Comparison of ENCODE assay signal across 8 cellular contexts in genomic region chr17:3722716-3723115, GRCh38. TPM values are rescaled to one million over a fixed set of nuclear protein-coding genes. Genes with fewer than 3 reads are reported as not detected.
DNase-seq lines count a peak whose midpoint lies in the region; TF ChIP-seq lines count a peak whose summit lies in the region.

No MANE protein-coding gene starts in this region.

- no peak for DNase-seq in activated T-helper 1 cell treated with anti-CD3 and anti-CD28 coated beads, Interleukin-12 subunit alpha, Interleukin-12 subunit beta, Interleukin-2, Interleukin-4 antibody, amounts not matched to agents 30 ng/mL and 10 ng/mL and 1 ng/mL, durations not matched to agents 14 hours and 24 hours and 36 hours (ENCODE audit: low spot score)
- DNase-seq in iPS DF 6.9 (ENCODE audit: low read depth, low spot score) (no peak), spleen (no peak), cerebellum (ENCODE audit: low spot score) (no peak), C1 segment of cervical spinal cord (lab: John Stamatoyannopoulos, UW) (no peak), D341Med (ENCODE audit: low spot score) (no peak)
- no peak for DNase-seq in activated effector memory CD4-positive, alpha-beta T cell treated with Interleukin-2 at 50 U/mL for 16 hours

- peak overlapping the region; percentile 94 for H3K4me3 ChIP-seq in HEK293 (ENCODE audit: low read depth, low read length)
- peak overlapping the region; percentile 61; the same call in 1 of the 2 replicates for H3K4me3 ChIP-seq in iPS DF 6.9 (ENCODE audit: low read length)
- peak overlapping the region; percentile 76 to 99 (median 94) for H3K4me3 ChIP-seq in spleen

- no CpG with 5 or more reads among the region's 6 CpGs for WGBS in iPS DF 6.9 (ENCODE audit: insufficient coverage, insufficient read length)
- 33 to 41% (median 38%) methylated on average over 6 of the region's 6 CpGs for WGBS in spleen, 5 donors

- H3K36me3 Mint-ChIP-seq in activated T-helper 1 cell treated with anti-CD3 and anti-CD28 coated beads, Interleukin-12 subunit alpha, Interleukin-12 subunit beta, Interleukin-2, Interleukin-4 antibody, amounts not matched to agents 30 ng/mL and 10 ng/mL and 1 ng/mL, durations not matched to agents 14 hours and 24 hours and 36 hours (ENCODE audit: low read depth) = peaks cover 69% of the 10 kb centered on the region

- H3K4me1 ChIP-seq in HEK293 (ENCODE audit: control insufficient read depth, insufficient read depth, low read length) (peaks cover 6% of the 10 kb centered on the region), iPS DF 6.9 (ENCODE audit: control insufficient read depth, insufficient read depth, low read length) (no peaks in the 10 kb centered on the region), spleen (peaks cover 35 to 96% (median 77%) of the 10 kb centered on the region in 6 donors)

- CTCF ChIA-PET in HEK293 (lab: Yijun Ruan, JAX) = interaction anchor here (0.6 to 8.4 kb wide), 9 partner anchors 11 to 674 kb away, joined by 3 to 84 read pairs (median 4); no protein-coding TSS in a partner anchor

- TF ChIP-seq CTCF in HEK293 (tag by site-specific recombination; IDR thresholded peaks at IDR 0.05) (no peak), spleen (IDR thresholded peaks at IDR 0.05 in 8 of 11, conservative IDR thresholded peaks at IDR 0.05 in 3 of 11) (no peak)

- H3K36me3 ChIP-seq in HEK293 (ENCODE audit: control insufficient read depth in 2 of 2, insufficient read depth in 1 of 2, low read length in 2 of 2) = peaks cover 58 to 67% of the 10 kb centered on the region in 2 experiments
- peaks cover 7% of the 10 kb centered on the region; the same call in 1 of the 2 replicates for H3K36me3 ChIP-seq in iPS DF 6.9 (ENCODE audit: control insufficient read depth, insufficient read depth, low read length)
- peaks cover 0 to 45% (median 19%) of the 10 kb centered on the region in 6 donors for H3K36me3 ChIP-seq in spleen

- H3K9me3 ChIP-seq in HEK293 (ENCODE audit: control insufficient read depth, insufficient read depth, low read depth, low read length) = no peaks in the 10 kb centered on the region
- H3K9me3 ChIP-seq in iPS DF 6.9 (ENCODE audit: control insufficient read depth, insufficient read depth, low read length) = no peaks in the 10 kb centered on the region
- no peaks in the 10 kb centered on the region for H3K9me3 ChIP-seq in spleen

- H3K27ac Mint-ChIP-seq in activated T-helper 1 cell treated with anti-CD3 and anti-CD28 coated beads, Interleukin-12 subunit alpha, Interleukin-12 subunit beta, Interleukin-2, Interleukin-4 antibody, amounts not matched to agents 30 ng/mL and 10 ng/mL and 1 ng/mL, durations not matched to agents 14 hours and 24 hours and 36 hours = peak overlapping the region; percentile 86

- no peaks in the 10 kb centered on the region for H3K27me3 ChIP-seq in iPS DF 6.9 (ENCODE audit: control insufficient read depth, insufficient read depth, low read length)
- H3K27me3 ChIP-seq in spleen (replicated peaks in 1 of 7) = no peaks in the 10 kb centered on the region

- H3K9me3 Mint-ChIP-seq in activated T-helper 1 cell treated with anti-CD3 and anti-CD28 coated beads, Interleukin-12 subunit alpha, Interleukin-12 subunit beta, Interleukin-2, Interleukin-4 antibody, amounts not matched to agents 30 ng/mL and 10 ng/mL and 1 ng/mL, durations not matched to agents 14 hours and 24 hours and 36 hours = no peaks in the 10 kb centered on the region

- TF ChIP-seq POLR2A in spleen (IDR thresholded peaks at IDR 0.05) = no peak

- peaks cover 72% of the 10 kb centered on the region for H3K4me1 Mint-ChIP-seq in activated T-helper 1 cell treated with anti-CD3 and anti-CD28 coated beads, Interleukin-12 subunit alpha, Interleukin-12 subunit beta, Interleukin-2, Interleukin-4 antibody, amounts not matched to agents 30 ng/mL and 10 ng/mL and 1 ng/mL, durations not matched to agents 14 hours and 24 hours and 36 hours (ENCODE audit: low read depth)

- POLR2A ChIA-PET in HEK293 (lab: Yijun Ruan, JAX) = interaction anchor here (0.6 to 2.5 kb wide), 12 partner anchors 8 to 674 kb away, joined by 3 to 20 read pairs (median 5); partner anchors contain the start of genes CTNS, EMC6 and SHPK

- H3K4me3 Mint-ChIP-seq in activated T-helper 1 cell treated with anti-CD3 and anti-CD28 coated beads, Interleukin-12 subunit alpha, Interleukin-12 subunit beta, Interleukin-2, Interleukin-4 antibody, amounts not matched to agents 30 ng/mL and 10 ng/mL and 1 ng/mL, durations not matched to agents 14 hours and 24 hours and 36 hours = peak overlapping the region; percentile 98

- intact Hi-C loops in activated T-helper 1 cell treated with anti-CD3 and anti-CD28 coated beads, Interleukin-12 subunit alpha, Interleukin-12 subunit beta, Interleukin-2, Interleukin-4 antibody, amounts not matched to agents 30 ng/mL and 10 ng/mL and 1 ng/mL, durations not matched to agents 14 hours and 24 hours and 36 hours (cut with micrococcal nuclease) = loop anchor here (1.0 to 5.0 kb wide), 8 partner anchors 9 to 240 kb away; partner anchors contain the start of genes ATP2A3, CAMKK1, CTNS and EMC6
- intact Hi-C loops in spleen (cut with DNase I; ENCODE audit: low total_unique reads) = no loop called here

- H3K27me3 Mint-ChIP-seq in activated T-helper 1 cell treated with anti-CD3 and anti-CD28 coated beads, Interleukin-12 subunit alpha, Interleukin-12 subunit beta, Interleukin-2, Interleukin-4 antibody, amounts not matched to agents 30 ng/mL and 10 ng/mL and 1 ng/mL, durations not matched to agents 14 hours and 24 hours and 36 hours (ENCODE audit: insufficient read depth) = no peaks in the 10 kb centered on the region

- H3K27ac ChIP-seq in HEK293 (ENCODE audit: extremely low read depth, low read depth, low read length) (0 out of 2 replicates have a peak overlapping the region, but pooled peaks have one; percentile 78), iPS DF 6.9 (ENCODE audit: low read length) (no peak overlapping the region), spleen (peak overlapping the region in 6 of 8 donors; percentile 81 to 95 (median 92))

TF ChIP-seq in HEK293, 187 proteins besides CTCF, POLR2A, EP300 and RAD21:
- TF ChIP-seq ZBTB17 (tag by site-specific recombination; IDR thresholded peaks at IDR 0.05) = no peak
- 0 out of 2 replicates have a peak, but pooled peaks have one; percentile 3 for TF ChIP-seq ZNF146 (tag by site-specific recombination; IDR thresholded peaks at IDR 0.05)

RNA-seq across cellular contexts. Expression of gene HASPIN, which starts 1.0 kb away (rescaled TPM):
- 25.7 and 26.1 TPM in 2 replicates for total RNA-seq in activated T-helper 1 cell treated with anti-CD3 and anti-CD28 coated beads, Interleukin-12 subunit alpha, Interleukin-12 subunit beta, Interleukin-2, Interleukin-4 antibody, amounts not matched to agents 30 ng/mL and 10 ng/mL and 1 ng/mL, durations not matched to agents 14 hours and 24 hours and 36 hours
- 1 to 10 TPM; 1.5 to 4.7 (median 2.6) TPM for total RNA-seq in spleen
- 1 to 10 TPM in 2 of 3 donors, under 1 TPM in 1; 0.74 to 2.5 (median 1.8) TPM for polyA plus RNA-seq in spleen
- 2.6 TPM for total RNA-seq in cerebellum

RNA-seq across cellular contexts. Expression of gene P2RX5, which starts 26.8 kb away (rescaled TPM):
- total RNA-seq in activated T-helper 1 cell treated with anti-CD3 and anti-CD28 coated beads, Interleukin-12 subunit alpha, Interleukin-12 subunit beta, Interleukin-2, Interleukin-4 antibody, amounts not matched to agents 30 ng/mL and 10 ng/mL and 1 ng/mL, durations not matched to agents 14 hours and 24 hours and 36 hours = 133 and 143 TPM in 2 replicates
- 100 to 1,000 TPM in 6 of 7 donors, 10 to 100 TPM in 1; 62.5 to 185 (median 143) TPM for total RNA-seq in spleen
- 100 to 1,000 TPM; 276 to 313 (median 280) TPM for polyA plus RNA-seq in spleen
- total RNA-seq in cerebellum = 3.5 TPM

RNA-seq across cellular contexts. Expression of gene EMC6, which starts 54.1 kb away (rescaled TPM):
- total RNA-seq in activated T-helper 1 cell treated with anti-CD3 and anti-CD28 coated beads, Interleukin-12 subunit alpha, Interleukin-12 subunit beta, Interleukin-2, Interleukin-4 antibody, amounts not matched to agents 30 ng/mL and 10 ng/mL and 1 ng/mL, durations not matched to agents 14 hours and 24 hours and 36 hours = 63.6 and 73.3 TPM in 2 replicates
- total RNA-seq in spleen (10 to 100 TPM in 5 of 7 donors, 1 to 10 TPM in 2; 6.0 to 28.8 (median 20.0) TPM), cerebellum (10.0 TPM)
- polyA plus RNA-seq in spleen = 10 to 100 TPM; 49.1 to 85.3 (median 67.9) TPM

RNA-seq across cellular contexts. Expression of gene TAX1BP3, which starts 54.3 kb away (rescaled TPM):
- total RNA-seq in activated T-helper 1 cell treated with anti-CD3 and anti-CD28 coated beads, Interleukin-12 subunit alpha, Interleukin-12 subunit beta, Interleukin-2, Interleukin-4 antibody, amounts not matched to agents 30 ng/mL and 10 ng/mL and 1 ng/mL, durations not matched to agents 14 hours and 24 hours and 36 hours = 29.3 and 30.1 TPM in 2 replicates
- total RNA-seq in spleen = 10 to 100 TPM; 32.9 to 57.1 (median 53.5) TPM
- 10 to 100 TPM; 35.2 to 65.7 (median 47.9) TPM for polyA plus RNA-seq in spleen
- 17.6 TPM for total RNA-seq in cerebellum

Comparison
In these comparisons a context has a peak if more than half of its experiments do, and no peak if none do; other contexts are left out.
1. RNA of gene P2RX5, which starts 26.8 kb away (total RNA-seq): 133 to 143 TPM in activated T-helper 1 cell treated with anti-CD3 and anti-CD28 coated beads, Interleukin-12 subunit alpha, Interleukin-12 subunit beta, Interleukin-2, Interleukin-4 antibody, amounts not matched to agents 30 ng/mL and 10 ng/mL and 1 ng/mL, durations not matched to agents 14 hours and 24 hours and 36 hours and 62.5 to 185 TPM in spleen; 3.5 TPM in cerebellum (single experiment); every median in the first group is over 10 times any median in the second.
2. Peak in every context shown above with its lines, with median percentiles within 50 percentile points of each other: H3K4me3 ChIP-seq.